Comparison of ENCODE assay signal across 15 cellular contexts in genomic region chr14:95537298-95538089, GRCh38. TPM values are rescaled to one million over a fixed set of nuclear protein-coding genes. Genes with fewer than 3 reads are reported as not detected.
DNase-seq lines count a peak whose midpoint lies in the region; FAIRE-seq and TF ChIP-seq lines count a peak whose summit lies in the region.
"Had no signal": no experiment of that assay in that cellular context is flagged by ENCODE, and none has a peak within 500 bp of the region (broad histone marks: within the 10 kb centered on the region; RNA-seq: fewer than 3 reads in every experiment).

No MANE protein-coding gene starts in this region.

- H3K9ac ChIP-seq in mesenchymal stem cell (ENCODE audit: low read length), result peak overlapping the region; percentile 94

- H3K23ac ChIP-seq in mesenchymal stem cell (ENCODE audit: low read length in 2 of 2), result no peak overlapping the region

- no peak for TF ChIP-seq CTCF in BE2C (IDR thresholded peaks at IDR 0.05; ENCODE audit: low read depth, low read length)

- H3K14ac ChIP-seq in mesenchymal stem cell (ENCODE audit: low read length in 2 of 2), result no peak overlapping the region

- H2AFZ ChIP-seq in mesenchymal stem cell (ENCODE audit: low read depth, low read length), result no peak overlapping the region

- no peaks in the 10 kb centered on the region for H3K9me3 Mint-ChIP-seq in activated naive CD8-positive, alpha-beta T cell (ENCODE audit: low read depth)

- peak overlapping the region; percentile 98 for H3K4me3 ChIP-seq in BE2C (ENCODE audit: low read depth, low read length)
- peak overlapping the region; percentile 89 for H3K4me3 ChIP-seq in HAP-1
- H3K4me3 ChIP-seq in mesenchymal stem cell (ENCODE audit: insufficient read depth in 1 of 2, low read depth in 1 of 2, low read length in 2 of 2), result peak overlapping the region in 1 of 2 experiments; percentile 85
- H3K4me3 ChIP-seq: ovary, Peyer's patch had no signal

- H3K36me3 Mint-ChIP-seq in activated naive CD8-positive, alpha-beta T cell, result peaks cover 2% of the 10 kb centered on the region

- H2BK5ac ChIP-seq in mesenchymal stem cell (ENCODE audit: low read depth, low read length, poor library complexity, severe bottlenecking), result no peak overlapping the region

- no peak overlapping the region for H2AK5ac ChIP-seq in mesenchymal stem cell (ENCODE audit: low read length, severe bottlenecking)

- no peak overlapping the region for H2BK120ac ChIP-seq in mesenchymal stem cell (ENCODE audit: low read depth, low read length)

- H3K27me3 ChIP-seq in BE2C, result no peaks in the 10 kb centered on the region
- H3K27me3 ChIP-seq in HAP-1 (ENCODE audit: low read depth), result no peaks in the 10 kb centered on the region
- H3K27me3 ChIP-seq in mesenchymal stem cell (ENCODE audit: control insufficient read depth in 1 of 2, insufficient read depth in 1 of 2, low read length in 2 of 2), result no peaks in the 10 kb centered on the region
- H3K27me3 ChIP-seq: ovary, Peyer's patch, suprapubic skin had no signal

- H3K9me3 ChIP-seq in BE2C (no peaks in the 10 kb centered on the region), HAP-1 (no peaks in the 10 kb centered on the region), mesenchymal stem cell (ENCODE audit: control insufficient read depth, low read length) (no peaks in the 10 kb centered on the region)
- H3K9me3 ChIP-seq: ovary, Peyer's patch, suprapubic skin had no signal

- H2BK12ac ChIP-seq in mesenchymal stem cell (ENCODE audit: low read length in 2 of 2), result no peak overlapping the region

- H3K27me3 Mint-ChIP-seq in activated naive CD8-positive, alpha-beta T cell, result no peaks in the 10 kb centered on the region

- no peak for FAIRE-seq in RCC 7860 (lab: Jason Lieb, UNC)
- FAIRE-seq: kidney had no signal

- peak overlapping the region; percentile 99 for H3K4me3 Mint-ChIP-seq in activated naive CD8-positive, alpha-beta T cell

- no peak overlapping the region for H4K8ac ChIP-seq in mesenchymal stem cell (ENCODE audit: low read length)

- H3K4me1 Mint-ChIP-seq in activated naive CD8-positive, alpha-beta T cell (ENCODE audit: low read depth), result peaks cover 57% of the 10 kb centered on the region

- H3K27ac Mint-ChIP-seq in activated naive CD8-positive, alpha-beta T cell, result no peak overlapping the region

- in situ Hi-C loops in HAP-1 (cut with MboI; ENCODE audit: low sequenced_read_pairs), result no loop called here

- H3K4me1 ChIP-seq in BE2C (peaks cover 3% of the 10 kb centered on the region; the same call in 1 of the 2 replicates), HAP-1 (peaks cover 23% of the 10 kb centered on the region), mesenchymal stem cell (ENCODE audit: control insufficient read depth, insufficient read depth, low read depth, low read length) (peaks cover 12% of the 10 kb centered on the region)

- no peak overlapping the region for H3K18ac ChIP-seq in mesenchymal stem cell (ENCODE audit: low read depth in 1 of 2, low read length in 2 of 2)

- DNase-seq in BE2C (no peak), HAP-1 (ENCODE audit: low spot score in 2 of 2) (peak in 1 of 2 experiments; percentile 23), mesenchymal stem cell (no peak), RCC 7860 (ENCODE audit: low spot score) (no peak), NCI-H774 (lab: John Stamatoyannopoulos, UW) (no peak), NCI-H748 treated with DMSO at 0.1 percent for 48 hours (lab: John Stamatoyannopoulos, UW) (no peak), iPS-NIHi11 (ENCODE audit: low spot score) (no peak)
- DNase-seq: aorta; kidney; NCI-H187 treated with DMSO at 0.1 percent for 48 hours; ovary; Peyer's patch; stimulated activated CD4-positive, alpha-beta T cell treated with anti-CD3 and anti-CD28 coated beads, Interleukin-4, amount 100 ng/mL, for 4 hours had no signal

- 95% methylated on average over 7 of the region's 9 CpGs for WGBS in mesenchymal stem cell

- no peak overlapping the region for H3K27ac ChIP-seq in mesenchymal stem cell (ENCODE audit: low read length, poor library complexity, severe bottlenecking)
- H3K27ac ChIP-seq: Peyer's patch, suprapubic skin had no signal

- no peak overlapping the region for H3K4ac ChIP-seq in mesenchymal stem cell (ENCODE audit: low read depth in 1 of 2, low read length in 2 of 2)

- no peak overlapping the region for H3K4me2 ChIP-seq in mesenchymal stem cell (ENCODE audit: low read length, poor library complexity, severe bottlenecking)

- H3K79me1 ChIP-seq in mesenchymal stem cell (replicated peaks; ENCODE audit: low read length, poor library complexity, severe bottlenecking), result peaks cover 13% of the 10 kb centered on the region

- no peak overlapping the region for H4K91ac ChIP-seq in mesenchymal stem cell (ENCODE audit: low read length)

- H2BK15ac ChIP-seq in mesenchymal stem cell (ENCODE audit: low read depth, poor library complexity, severe bottlenecking), result no peak overlapping the region

- H3K36me3 ChIP-seq in BE2C, result peaks cover 4% of the 10 kb centered on the region; the same call in 1 of the 2 replicates
- H3K36me3 ChIP-seq in HAP-1 (replicated peaks), result peaks cover 6% of the 10 kb centered on the region
- H3K36me3 ChIP-seq in mesenchymal stem cell (ENCODE audit: control insufficient read depth in 1 of 2, insufficient read depth in 2 of 2, low read depth in 1 of 2, low read length in 2 of 2), result peaks cover 0 to 2% of the 10 kb centered on the region in 2 experiments
- H3K36me3 ChIP-seq: ovary, Peyer's patch, suprapubic skin had no signal

RNA-seq across cellular contexts. Expression of gene GLRX5, which starts 2.6 kb away (rescaled TPM):
- polyA plus RNA-seq in BE2C (2012; ENCODE audit: insufficient read depth, insufficient read length, low read depth), result 189 TPM
- 52.4 TPM for polyA plus RNA-seq in mesenchymal stem cell (2013, experiment 1 of 2)
- 54.4 TPM for polyA plus RNA-seq in mesenchymal stem cell (2013, experiment 2 of 2)

RNA-seq across cellular contexts. Expression of gene SYNE3, which starts 21.0 kb away (rescaled TPM):
- 13.0 TPM for polyA plus RNA-seq in BE2C (2012; ENCODE audit: insufficient read depth, insufficient read length, low read depth)
- polyA plus RNA-seq in mesenchymal stem cell (2013, experiment 1 of 2), result 4.1 TPM
- 3.9 TPM for polyA plus RNA-seq in mesenchymal stem cell (2013, experiment 2 of 2)
